ENCODE assay signal across 8 cellular contexts in genomic region chr7:157000047-157000726, GRCh38. TPM values are rescaled to one million over a fixed set of nuclear protein-coding genes. Genes with fewer than 3 reads are reported as not detected.
DNase-seq lines count a peak whose midpoint lies in the region; ATAC-seq and TF ChIP-seq lines count a peak whose summit lies in the region.

No MANE protein-coding gene starts in this region.

- in situ Hi-C loops in astrocyte of the spinal cord (cut with HindIII; ENCODE audit: low sequenced_read_pairs), result no loop called here

- H3K4me1 ChIP-seq in CD8-positive, alpha-beta memory T cell (ENCODE audit: insufficient read depth, low read length), result peaks cover 24% of the 10 kb centered on the region
- no peaks in the 10 kb centered on the region for H3K4me1 ChIP-seq in mesendoderm (ENCODE audit: control insufficient read depth, low read depth, low read length)

- peaks cover 63 to 86% of the 10 kb centered on the region in 2 donors for H3K27me3 Mint-ChIP-seq in CD8-positive, alpha-beta memory T cell

- H3K27ac Mint-ChIP-seq in CD8-positive, alpha-beta memory T cell, result no peak overlapping the region

- H3K56ac ChIP-seq in mesendoderm (ENCODE audit: low read length), result no peak overlapping the region

- H3K79me1 ChIP-seq in mesendoderm (ENCODE audit: low read length), result no peaks in the 10 kb centered on the region

- H2AK5ac ChIP-seq in mesendoderm (ENCODE audit: low read length), result no peak overlapping the region

- no peak overlapping the region for H3K27ac ChIP-seq in CD8-positive, alpha-beta memory T cell (ENCODE audit: low read depth, low read length)
- H3K27ac ChIP-seq in mesendoderm (ENCODE audit: low read depth, low read length), result no peak overlapping the region

- H3K9me3 ChIP-seq in CD8-positive, alpha-beta memory T cell (ENCODE audit: low read length), result no peaks in the 10 kb centered on the region

- H3K36me3 ChIP-seq in CD8-positive, alpha-beta memory T cell (ENCODE audit: insufficient read depth, low read length), result no peaks in the 10 kb centered on the region
- H3K36me3 ChIP-seq in mesendoderm (ENCODE audit: control insufficient read depth, insufficient read depth, low read length), result no peaks in the 10 kb centered on the region

- CTCF ChIA-PET in CD8-positive, alpha-beta memory T cell (lab: Charles Lee), result interaction anchor here (1.1 kb wide), 1 partner anchor 50 kb away, joined by 3 read pairs; no protein-coding TSS in a partner anchor

- no peak overlapping the region for H3K4ac ChIP-seq in mesendoderm (ENCODE audit: low read depth, low read length)

- no peak overlapping the region for H2BK15ac ChIP-seq in mesendoderm (replicated peaks; ENCODE audit: low read depth)

- H3K23ac ChIP-seq in mesendoderm (ENCODE audit: low read length), result no peak overlapping the region

- H2BK120ac ChIP-seq in mesendoderm (ENCODE audit: low read depth, low read length), result no peak overlapping the region

- H3K4me3 Mint-ChIP-seq in CD8-positive, alpha-beta memory T cell, result peak overlapping the region; percentile 74 to 90 (median 79)

- peak overlapping the region; percentile 32 for H3K18ac ChIP-seq in mesendoderm (ENCODE audit: low read length)

- no peaks in the 10 kb centered on the region for H3K9me3 Mint-ChIP-seq in CD8-positive, alpha-beta memory T cell

- no peak overlapping the region for H3K9ac ChIP-seq in mesendoderm (ENCODE audit: low read length)

- ATAC-seq in HG02763 (IDR thresholded peaks at IDR 0.05; ENCODE audit: unreplicated experiment) (peak; percentile 36), GM19455 (IDR thresholded peaks at IDR 0.05; ENCODE audit: unreplicated experiment) (no peak)

- no peak overlapping the region for H3K4me3 ChIP-seq in CD8-positive, alpha-beta memory T cell (ENCODE audit: low read length)
- H3K4me3 ChIP-seq in astrocyte of the spinal cord (ENCODE audit: low read depth, low read length) (peak overlapping the region; percentile 13), mesendoderm (ENCODE audit: low read length) (no peak overlapping the region)

- no peak overlapping the region for H4K5ac ChIP-seq in mesendoderm (ENCODE audit: low read length)

- no CpG with 5 or more reads among the region's 64 CpGs for WGBS in mesendoderm (ENCODE audit: extremely low coverage, insufficient coverage, low lambda C conversion rate)

- no peaks in the 10 kb centered on the region for H3K79me2 ChIP-seq in mesendoderm (ENCODE audit: control insufficient read depth, insufficient read depth, low read length)

- peaks cover 0 to 2% (median 0%) of the 10 kb centered on the region in 3 donors for H3K36me3 Mint-ChIP-seq in CD8-positive, alpha-beta memory T cell

- H4K8ac ChIP-seq in mesendoderm (ENCODE audit: low read depth, low read length), result no peak overlapping the region

- POLR2A ChIA-PET in CD8-positive, alpha-beta memory T cell (lab: Charles Lee), result no interaction called here

- no peak for DNase-seq in CD8-positive, alpha-beta memory T cell
- no peak for DNase-seq in astrocyte of the spinal cord (ENCODE audit: low read depth, low spot score)
- no peak for DNase-seq in mesendoderm
- no peak for DNase-seq in kidney tubule cell (ENCODE audit: low spot score)
- DNase-seq in stimulated activated CD4-positive, alpha-beta T cell treated with anti-CD3 and anti-CD28 coated beads, Interleukin-12 subunit alpha, Interleukin-12 subunit beta, amount 100 ng/mL, for 4 hours, result no peak
- DNase-seq in dermis blood vessel endothelial cell, result no peak

- peaks cover 27 to 43% (median 31%) of the 10 kb centered on the region in 3 donors for H3K4me1 Mint-ChIP-seq in CD8-positive, alpha-beta memory T cell

- TF ChIP-seq CTCF in astrocyte of the spinal cord (IDR thresholded peaks at IDR 0.05; ENCODE audit: low read depth, low read length), result no peak

- peaks cover 43% of the 10 kb centered on the region for H3K27me3 ChIP-seq in CD8-positive, alpha-beta memory T cell (ENCODE audit: insufficient read depth, low read length, poor library complexity, severe bottlenecking)
- H3K27me3 ChIP-seq in mesendoderm (ENCODE audit: insufficient read depth, low read length, poor library complexity), result peaks cover 75% of the 10 kb centered on the region

- H2BK5ac ChIP-seq in mesendoderm (ENCODE audit: low read length), result no peak overlapping the region

- H3K4me2 ChIP-seq in mesendoderm (ENCODE audit: low read length), result no peak overlapping the region

RNA-seq across cellular contexts. Expression of gene MNX1, which starts 10.3 kb away (rescaled TPM):
- total RNA-seq in CD8-positive, alpha-beta memory T cell, result not detected
- not detected for polyA plus RNA-seq in CD8-positive, alpha-beta memory T cell
- 0.20 TPM for polyA plus RNA-seq in mesendoderm (2013, experiment 1 of 2)
- polyA plus RNA-seq in mesendoderm (2013, experiment 2 of 2), result 0.24 TPM
- not detected in 2 replicates for total RNA-seq in dermis blood vessel endothelial cell

RNA-seq across cellular contexts. Expression of gene NOM1, which starts 50.7 kb away (rescaled TPM):
- 10 to 100 TPM; 34.2 to 34.3 TPM for total RNA-seq in CD8-positive, alpha-beta memory T cell
- polyA plus RNA-seq in CD8-positive, alpha-beta memory T cell, result 9.8 TPM
- polyA plus RNA-seq in mesendoderm (2013, experiment 1 of 2), result 15.8 TPM
- 16.2 TPM for polyA plus RNA-seq in mesendoderm (2013, experiment 2 of 2)
- total RNA-seq in dermis blood vessel endothelial cell, result 20.6 and 23.0 TPM in 2 replicates
